In genomic region chr16:67651847-67652246, GRCh38 we compare ENCODE assay signal across 24 cellular contexts. TPM values are rescaled to one million over a fixed set of nuclear protein-coding genes. Genes with fewer than 3 reads are reported as not detected.
DNase-seq lines count a peak whose midpoint lies in the region; ATAC-seq and TF ChIP-seq lines count a peak whose summit lies in the region.
"Had no signal": no experiment of that assay in that cellular context is flagged by ENCODE, and none has a peak within 500 bp of the region (broad histone marks: within the 10 kb centered on the region; RNA-seq: fewer than 3 reads in every experiment).

No MANE protein-coding gene starts in this region.

- no peaks in the 10 kb centered on the region for H3K9me3 ChIP-seq in transverse colon
- H3K9me3 ChIP-seq: ascending aorta, heart right ventricle, MG63, tibial artery had no signal

- in situ Hi-C loops in transverse colon (cut with MboI; ENCODE audit: low pct_ligation_motif_present in 1 of 4, low pct_unique_long_range_greater_than_20kb in 1 of 4, low sequenced_read_pairs in 3 of 4): loop anchor here in 2 of 4 donors (25.0 kb wide), 1 partner anchor 90 kb away; the partner anchor contains the start of gene CTCF (in 2 of the 2)

- H3K36me3 Mint-ChIP-seq in T-helper 1 cell treated with Interleukin-12 subunit alpha and Interleukin-12 subunit beta and Interleukin-4 antibody, amounts not matched to agents 30 μg/mL and 1 μg/mL, for 36 hours (ENCODE audit: low read depth): peaks cover 28% of the 10 kb centered on the region
- no peaks in the 10 kb centered on the region for H3K36me3 Mint-ChIP-seq in HFFc6 (ENCODE audit: low read depth)
- H3K36me3 Mint-ChIP-seq in central memory CD8-positive, alpha-beta T cell (ENCODE audit: insufficient read depth): peaks cover 22% of the 10 kb centered on the region
- no peaks in the 10 kb centered on the region for H3K36me3 Mint-ChIP-seq in osteocyte (ENCODE audit: unreplicated experiment)

- H3K4me3 Mint-ChIP-seq in T-helper 1 cell treated with Interleukin-12 subunit alpha and Interleukin-12 subunit beta and Interleukin-4 antibody, amounts not matched to agents 30 μg/mL and 1 μg/mL, for 36 hours: peak overlapping the region; percentile 14
- H3K4me3 Mint-ChIP-seq in HFFc6: peak overlapping the region; percentile 74
- H3K4me3 Mint-ChIP-seq in central memory CD8-positive, alpha-beta T cell: no peak overlapping the region
- peak overlapping the region; percentile 70 for H3K4me3 Mint-ChIP-seq in osteocyte (ENCODE audit: unreplicated experiment)
- H3K4me3 Mint-ChIP-seq: activated CD4-positive, alpha-beta memory T cell treated with anti-CD3 and anti-CD28 coated beads for 36 hours; activated naive CD4-positive, alpha-beta T cell treated with anti-CD3 and anti-CD28 coated beads for 36 hours; activated T-cell treated with anti-CD3 and anti-CD28 coated beads, Interleukin-2, amount 50 U/mL, for 4 hours had no signal

- H3K36me3 ChIP-seq in transverse colon: no peaks in the 10 kb centered on the region
- H3K36me3 ChIP-seq: MG63 had no signal

- WGBS in transverse colon (ENCODE audit: low coverage in 1 of 2), 2 donors: 69% methylated on average over 4 of the region's 4 CpGs; no CpG with 5 or more reads in 1 of the 2 donors

- peaks cover 89% of the 10 kb centered on the region for H3K27me3 ChIP-seq in transverse colon
- H3K27me3 ChIP-seq: MG63 had no signal

- no peak overlapping the region for H3K4me3 ChIP-seq in transverse colon
- H3K4me3 ChIP-seq: GM23248, MG63, skin epidermis, tibial artery had no signal

- no peak overlapping the region for H3K27ac Mint-ChIP-seq in T-helper 1 cell treated with Interleukin-12 subunit alpha and Interleukin-12 subunit beta and Interleukin-4 antibody, amounts not matched to agents 30 μg/mL and 1 μg/mL, for 36 hours
- H3K27ac Mint-ChIP-seq in HFFc6 (no peak overlapping the region), osteocyte (ENCODE audit: unreplicated experiment) (no peak overlapping the region)
- H3K27ac Mint-ChIP-seq in central memory CD8-positive, alpha-beta T cell (ENCODE audit: low read depth): peak overlapping the region; percentile 59
- H3K27ac Mint-ChIP-seq: activated CD4-positive, alpha-beta memory T cell treated with anti-CD3 and anti-CD28 coated beads for 36 hours; activated naive CD4-positive, alpha-beta T cell treated with anti-CD3 and anti-CD28 coated beads for 36 hours had no signal

- no peak for TF ChIP-seq POLR2A in transverse colon (IDR thresholded peaks at IDR 0.05)

- H3K4me1 ChIP-seq in transverse colon: peaks cover 6 to 18% (median 10%) of the 10 kb centered on the region in 4 donors

- H3K4me1 Mint-ChIP-seq in T-helper 1 cell treated with Interleukin-12 subunit alpha and Interleukin-12 subunit beta and Interleukin-4 antibody, amounts not matched to agents 30 μg/mL and 1 μg/mL, for 36 hours (ENCODE audit: low read depth): peaks cover 7% of the 10 kb centered on the region
- H3K4me1 Mint-ChIP-seq in HFFc6 (ENCODE audit: low read depth): no peaks in the 10 kb centered on the region
- H3K4me1 Mint-ChIP-seq in central memory CD8-positive, alpha-beta T cell: peaks cover 24% of the 10 kb centered on the region
- H3K4me1 Mint-ChIP-seq in osteocyte (ENCODE audit: unreplicated experiment): peaks cover 5% of the 10 kb centered on the region

- intact Hi-C loops in transverse colon (cut with DNase I; ENCODE audit: low total_unique reads): no loop called here

- DNase-seq in T-helper 1 cell (no peak), HFFc6 (no peak), osteocyte (ENCODE audit: extremely low spot score, unreplicated experiment) (no peak), HPDE6-E6E7 (ENCODE audit: extremely low spot score) (no peak), islet precursor cell (no peak), transverse colon (no peak)
- DNase-seq in central memory CD8-positive, alpha-beta T cell (ENCODE audit: low spot score in 2 of 2): no peak
- DNase-seq: activated CD4-positive, alpha-beta memory T cell treated with anti-CD3 and anti-CD28 coated beads for 36 hours; activated naive CD4-positive, alpha-beta T cell treated with anti-CD3 and anti-CD28 coated beads for 36 hours; activated T-cell treated with anti-CD3 and anti-CD28 coated beads, Interleukin-2, amount 50 U/mL, for 4 hours; AML-193; DMS79 treated with DMSO at 0.1 percent for 48 hours; GM23248; MG63; NCI-H1417 treated with DMSO at 0.1 percent for 48 hours; NCI-H510A; stimulated activated naive CD8-positive, alpha-beta T cell treated with anti-CD3 and anti-CD28 coated beads, Interleukin-15, Interleukin-2, amounts not matched to agents 100 U/mL and 50 U/mL, for 24 hours; tibial artery had no signal

- TF ChIP-seq EP300 in transverse colon (IDR thresholded peaks at IDR 0.05; ENCODE audit: low read depth): no peak

- TF ChIP-seq CTCF in HFFc6 (IDR thresholded peaks at IDR 0.05) (no peak), osteocyte (IDR thresholded peaks at IDR 0.05) (no peak), transverse colon (IDR thresholded peaks at IDR 0.05) (no peak)

- ATAC-seq in central memory CD8-positive, alpha-beta T cell (replicated peaks; ENCODE audit: extremely low read depth, poor library complexity, severe bottlenecking): no peak
- ATAC-seq: activated T-cell treated with anti-CD3 and anti-CD28 coated beads, Interleukin-2, amount 50 U/mL, for 4 hours; Panc1; stimulated activated naive CD8-positive, alpha-beta T cell treated with anti-CD3 and anti-CD28 coated beads, Interleukin-15, Interleukin-2, amounts not matched to agents 100 U/mL and 50 U/mL, for 24 hours had no signal

- no peak overlapping the region for H3K27ac ChIP-seq in transverse colon
- H3K27ac ChIP-seq: ascending aorta, GM23248, heart right ventricle, skin epidermis, tibial artery had no signal

- H3K27me3 Mint-ChIP-seq in T-helper 1 cell treated with Interleukin-12 subunit alpha and Interleukin-12 subunit beta and Interleukin-4 antibody, amounts not matched to agents 30 μg/mL and 1 μg/mL, for 36 hours (ENCODE audit: low read depth): no peaks in the 10 kb centered on the region
- H3K27me3 Mint-ChIP-seq in HFFc6 (ENCODE audit: insufficient read depth) (peaks cover 36% of the 10 kb centered on the region), osteocyte (ENCODE audit: unreplicated experiment) (peaks cover 18% of the 10 kb centered on the region)
- no peaks in the 10 kb centered on the region for H3K27me3 Mint-ChIP-seq in central memory CD8-positive, alpha-beta T cell
- H3K27me3 Mint-ChIP-seq: activated CD4-positive, alpha-beta memory T cell treated with anti-CD3 and anti-CD28 coated beads for 36 hours had no signal

- no peaks in the 10 kb centered on the region for H3K9me3 Mint-ChIP-seq in T-helper 1 cell treated with Interleukin-12 subunit alpha and Interleukin-12 subunit beta and Interleukin-4 antibody, amounts not matched to agents 30 μg/mL and 1 μg/mL, for 36 hours
- no peaks in the 10 kb centered on the region for H3K9me3 Mint-ChIP-seq in HFFc6
- H3K9me3 Mint-ChIP-seq in central memory CD8-positive, alpha-beta T cell: no peaks in the 10 kb centered on the region
- no peaks in the 10 kb centered on the region for H3K9me3 Mint-ChIP-seq in osteocyte (ENCODE audit: unreplicated experiment)
- H3K9me3 Mint-ChIP-seq: activated CD4-positive, alpha-beta memory T cell treated with anti-CD3 and anti-CD28 coated beads for 36 hours; activated naive CD4-positive, alpha-beta T cell treated with anti-CD3 and anti-CD28 coated beads for 36 hours; activated T-cell treated with anti-CD3 and anti-CD28 coated beads, Interleukin-2, amount 50 U/mL, for 4 hours had no signal

RNA-seq across cellular contexts. Expression of gene CARMIL2, which starts 6.9 kb away (rescaled TPM):
- total RNA-seq in HFFc6 (2021; fragmentation: NEBNext Ultra II Directional; extraction: Animal tissue kit (Norgen Biotek cat#: 25700)): 1 to 10 TPM; 1.6 to 2.7 (median 1.8) TPM
- total RNA-seq in osteocyte: 0.94 and 1.7 TPM in 2 replicates
- total RNA-seq in transverse colon: 1 to 10 TPM in 2 of 4 donors, under 1 TPM in 1, not detected in 1; 0.96 to 9.0 (median 7.6) TPM
- total RNA-seq: GM23248 had no signal

RNA-seq across cellular contexts. Expression of gene ACD, which starts 8.2 kb away (rescaled TPM):
- total RNA-seq in HFFc6 (2021; fragmentation: NEBNext Ultra II Directional; extraction: Animal tissue kit (Norgen Biotek cat#: 25700)): 10 to 100 TPM; 18.0 to 25.8 (median 23.9) TPM
- total RNA-seq in osteocyte (21.3 and 23.1 TPM in 2 replicates), transverse colon (10 to 100 TPM in 3 of 4 donors, 1 to 10 TPM in 1; 2.0 to 76.3 (median 15.7) TPM)

RNA-seq across cellular contexts. Expression of gene PARD6A, which starts 8.9 kb away (rescaled TPM):
- total RNA-seq in HFFc6 (2021; fragmentation: NEBNext Ultra II Directional; extraction: Animal tissue kit (Norgen Biotek cat#: 25700)): 1 to 10 TPM in 1 of 6 experiments, under 1 TPM in 5; 0.55 to 1.1 (median 0.86) TPM
- total RNA-seq in osteocyte (4.1 and 4.6 TPM in 2 replicates), transverse colon (10 to 100 TPM in 2 of 4 donors, 1 to 10 TPM in 2; 6.3 to 36.7 (median 9.4) TPM)

RNA-seq across cellular contexts. Expression of gene ENKD1, which starts 14.7 kb away (rescaled TPM):
- total RNA-seq in HFFc6 (2021; fragmentation: NEBNext Ultra II Directional; extraction: Animal tissue kit (Norgen Biotek cat#: 25700)): 10 to 100 TPM in 1 of 6 experiments, 1 to 10 TPM in 5; 7.4 to 10.8 (median 8.9) TPM
- total RNA-seq in osteocyte: 10.9 and 11.7 TPM in 2 replicates
- total RNA-seq in transverse colon: 10 to 100 TPM; 12.5 to 20.9 (median 15.3) TPM
- total RNA-seq: A172 had no signal

RNA-seq across cellular contexts. Expression of gene C16orf86, which starts 14.8 kb away (rescaled TPM):
- total RNA-seq in HFFc6 (2021; fragmentation: NEBNext Ultra II Directional; extraction: Animal tissue kit (Norgen Biotek cat#: 25700)): 1 to 10 TPM; 1.0 to 1.9 (median 1.6) TPM
- 2.1 and 2.8 TPM in 2 replicates for total RNA-seq in osteocyte
- 1 to 10 TPM in 3 of 4 donors, under 1 TPM in 1; 0.60 to 7.1 (median 4.4) TPM for total RNA-seq in transverse colon
- total RNA-seq: A172 had no signal
